13 cellular contexts compared by ENCODE assay signal in the genomic region with DNA sequence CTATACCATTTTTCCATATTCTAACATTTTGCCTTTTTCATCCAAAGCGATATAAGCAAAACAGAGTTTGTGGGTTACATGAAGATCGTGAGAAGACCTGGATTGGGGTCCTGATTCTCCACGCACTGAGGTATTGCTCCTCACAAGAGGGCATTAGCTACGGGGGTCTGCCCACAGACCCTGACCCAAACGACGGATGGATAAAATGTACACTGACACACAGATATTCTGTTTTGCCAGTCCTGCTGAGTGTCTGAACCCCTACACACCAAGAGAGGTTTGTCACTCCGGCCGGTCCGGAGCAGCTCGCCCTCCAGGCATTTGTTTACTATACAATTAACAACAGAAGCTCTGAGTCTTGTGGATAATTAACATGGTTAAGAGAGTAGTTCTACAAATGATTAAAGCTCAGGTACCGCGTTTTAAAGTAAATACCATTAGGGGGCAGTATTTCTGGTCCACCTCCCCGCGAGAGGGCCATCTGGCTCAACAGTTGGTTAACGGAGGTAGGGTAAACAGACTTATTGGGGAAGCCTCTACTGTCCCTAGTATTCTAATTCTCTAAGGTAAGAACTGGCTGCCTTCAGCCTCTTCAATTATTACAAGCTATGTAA. TPM values are rescaled to one million over a fixed set of nuclear protein-coding genes. Genes with fewer than 3 reads are reported as not detected.
DNase-seq lines count a peak whose midpoint lies in the region; ATAC-seq, FAIRE-seq and TF ChIP-seq lines count a peak whose summit lies in the region.
"Had no signal": no experiment of that assay in that cellular context is flagged by ENCODE, and none has a peak within 500 bp of the region (broad histone marks: within the 10 kb centered on the region; RNA-seq: fewer than 3 reads in every experiment).

No MANE protein-coding gene starts in this region.

- TF ChIP-seq POLR2A in H54 (IDR thresholded peaks at IDR 0.05; ENCODE audit: low read depth, low read length), result no peak

- H3K4me3 Mint-ChIP-seq in Calu3 (ENCODE audit: low read depth, unreplicated experiment), result no peak overlapping the region
- no peak overlapping the region for H3K4me3 Mint-ChIP-seq in activated T-helper 1 cell treated with anti-CD3 and anti-CD28 coated beads, Interleukin-12 subunit alpha, Interleukin-12 subunit beta, Interleukin-2, Interleukin-4 antibody, amounts not matched to agents 30 ng/mL and 10 ng/mL and 1 ng/mL, durations not matched to agents 14 hours and 24 hours and 36 hours
- H3K4me3 Mint-ChIP-seq: activated naive CD8-positive, alpha-beta T cell treated with anti-CD3 and anti-CD28 coated beads, Interleukin-2, amount 10 ng/mL, durations not matched to agents 7 days and 5 days; naive thymus-derived CD4-positive, alpha-beta T cell; T-helper 2 cell treated with Interferon-gamma antibody and Interleukin-4, amounts not matched to agents 5 μg/mL and 100 μg/mL, for 36 hours had no signal

- CTCF ChIA-PET in Calu3 (lab: Charles Lee), result interaction anchor here (0.6 to 1.7 kb wide), 8 partner anchors 8 to 98 kb away, joined by 3 to 17 read pairs (median 4); no protein-coding TSS in a partner anchor

- ATAC-seq in GM21528 (IDR thresholded peaks at IDR 0.05; ENCODE audit: low FRiP score, unreplicated experiment) (peak; percentile 63), HG02981 (IDR thresholded peaks at IDR 0.05; ENCODE audit: unreplicated experiment) (no peak)
- ATAC-seq: naive thymus-derived CD4-positive, alpha-beta T cell had no signal

- no peak for FAIRE-seq in H54 (lab: Jason Lieb, UNC)
- FAIRE-seq: frontal cortex had no signal

- H3K9me3 Mint-ChIP-seq in Calu3 (ENCODE audit: low read depth, unreplicated experiment), result no peaks in the 10 kb centered on the region
- no peaks in the 10 kb centered on the region for H3K9me3 Mint-ChIP-seq in activated T-helper 1 cell treated with anti-CD3 and anti-CD28 coated beads, Interleukin-12 subunit alpha, Interleukin-12 subunit beta, Interleukin-2, Interleukin-4 antibody, amounts not matched to agents 30 ng/mL and 10 ng/mL and 1 ng/mL, durations not matched to agents 14 hours and 24 hours and 36 hours
- H3K9me3 Mint-ChIP-seq: activated naive CD8-positive, alpha-beta T cell treated with anti-CD3 and anti-CD28 coated beads, Interleukin-2, amount 10 ng/mL, durations not matched to agents 7 days and 5 days; naive thymus-derived CD4-positive, alpha-beta T cell; T-helper 2 cell treated with Interferon-gamma antibody and Interleukin-4, amounts not matched to agents 5 μg/mL and 100 μg/mL, for 36 hours had no signal

- H3K27me3 Mint-ChIP-seq in Calu3 (ENCODE audit: unreplicated experiment), result no peaks in the 10 kb centered on the region
- H3K27me3 Mint-ChIP-seq in activated T-helper 1 cell treated with anti-CD3 and anti-CD28 coated beads, Interleukin-12 subunit alpha, Interleukin-12 subunit beta, Interleukin-2, Interleukin-4 antibody, amounts not matched to agents 30 ng/mL and 10 ng/mL and 1 ng/mL, durations not matched to agents 14 hours and 24 hours and 36 hours (ENCODE audit: insufficient read depth), result no peaks in the 10 kb centered on the region
- H3K27me3 Mint-ChIP-seq: activated naive CD8-positive, alpha-beta T cell treated with anti-CD3 and anti-CD28 coated beads, Interleukin-2, amount 10 ng/mL, durations not matched to agents 7 days and 5 days had no signal

- intact Hi-C loops in Calu3 (cut with micrococcal nuclease; ENCODE audit: unreplicated experiment), result loop anchor here (2.0 kb wide), 3 partner anchors 45 to 111 kb away; no protein-coding TSS in a partner anchor
- intact Hi-C loops in activated T-helper 1 cell treated with anti-CD3 and anti-CD28 coated beads, Interleukin-12 subunit alpha, Interleukin-12 subunit beta, Interleukin-2, Interleukin-4 antibody, amounts not matched to agents 30 ng/mL and 10 ng/mL and 1 ng/mL, durations not matched to agents 14 hours and 24 hours and 36 hours (cut with micrococcal nuclease), result loop anchor here (2.0 kb wide), 1 partner anchor 89 kb away; no protein-coding TSS in a partner anchor

- H3K4me1 Mint-ChIP-seq in Calu3 (ENCODE audit: low read depth, unreplicated experiment), result peaks cover 38% of the 10 kb centered on the region
- H3K4me1 Mint-ChIP-seq in activated T-helper 1 cell treated with anti-CD3 and anti-CD28 coated beads, Interleukin-12 subunit alpha, Interleukin-12 subunit beta, Interleukin-2, Interleukin-4 antibody, amounts not matched to agents 30 ng/mL and 10 ng/mL and 1 ng/mL, durations not matched to agents 14 hours and 24 hours and 36 hours (ENCODE audit: low read depth), result no peaks in the 10 kb centered on the region

- DNase-seq in Calu3 (peak; percentile 36), SK-MEL-5 (ENCODE audit: low read depth, low spot score) (peak; percentile 20), kidney tubule cell (ENCODE audit: low spot score) (peak; percentile 68), H54 (ENCODE audit: insufficient read length, low spot score) (no peak), OCI-M1 (lab: John Stamatoyannopoulos, UW) (no peak)
- no peak for DNase-seq in activated T-helper 1 cell treated with anti-CD3 and anti-CD28 coated beads, Interleukin-12 subunit alpha, Interleukin-12 subunit beta, Interleukin-2, Interleukin-4 antibody, amounts not matched to agents 30 ng/mL and 10 ng/mL and 1 ng/mL, durations not matched to agents 14 hours and 24 hours and 36 hours (ENCODE audit: low spot score)
- DNase-seq: activated naive CD8-positive, alpha-beta T cell treated with anti-CD3 and anti-CD28 coated beads, Interleukin-2, amount 10 ng/mL, durations not matched to agents 7 days and 5 days; naive thymus-derived CD4-positive, alpha-beta T cell; NCI-H1436 treated with DMSO at 0.1 percent for 48 hours had no signal

- H3K36me3 Mint-ChIP-seq in Calu3 (ENCODE audit: insufficient read depth, unreplicated experiment), result no peaks in the 10 kb centered on the region
- H3K36me3 Mint-ChIP-seq in activated T-helper 1 cell treated with anti-CD3 and anti-CD28 coated beads, Interleukin-12 subunit alpha, Interleukin-12 subunit beta, Interleukin-2, Interleukin-4 antibody, amounts not matched to agents 30 ng/mL and 10 ng/mL and 1 ng/mL, durations not matched to agents 14 hours and 24 hours and 36 hours (ENCODE audit: low read depth), result no peaks in the 10 kb centered on the region
- H3K36me3 Mint-ChIP-seq: activated naive CD8-positive, alpha-beta T cell treated with anti-CD3 and anti-CD28 coated beads, Interleukin-2, amount 10 ng/mL, durations not matched to agents 7 days and 5 days; naive thymus-derived CD4-positive, alpha-beta T cell had no signal

- no peak overlapping the region for H3K27ac Mint-ChIP-seq in Calu3 (ENCODE audit: unreplicated experiment)
- H3K27ac Mint-ChIP-seq in activated T-helper 1 cell treated with anti-CD3 and anti-CD28 coated beads, Interleukin-12 subunit alpha, Interleukin-12 subunit beta, Interleukin-2, Interleukin-4 antibody, amounts not matched to agents 30 ng/mL and 10 ng/mL and 1 ng/mL, durations not matched to agents 14 hours and 24 hours and 36 hours, result no peak overlapping the region
- H3K27ac Mint-ChIP-seq: activated naive CD8-positive, alpha-beta T cell treated with anti-CD3 and anti-CD28 coated beads, Interleukin-2, amount 10 ng/mL, durations not matched to agents 7 days and 5 days; naive thymus-derived CD4-positive, alpha-beta T cell; T-helper 2 cell treated with Interferon-gamma antibody and Interleukin-4, amounts not matched to agents 5 μg/mL and 100 μg/mL, for 36 hours had no signal

- TF ChIP-seq CTCF in Calu3 (IDR thresholded peaks at IDR 0.05; ENCODE audit: unreplicated experiment), result peak; percentile 65

- no TSS peak for BruUV-seq in Calu3 (replicated peaks; lab: Mats Ljungman, UMichigan)

- in situ Hi-C loops in SK-MEL-5 (cut with HindIII; ENCODE audit: low pct_unique_long_range_greater_than_20kb, low sequenced_read_pairs), result no loop called here

RNA-seq across cellular contexts. Expression of a gene that starts 28.4 kb away (rescaled TPM):
- total RNA-seq in Calu3 (2022), result not detected in 2 replicates
- not detected in 2 replicates for total RNA-seq in SK-MEL-5 (2014; rRNA removed; shearing (Covaris generic))
- not detected in 2 replicates for polyA plus RNA-seq in SK-MEL-5 (2015; cell fraction: cytosol; rRNA removed)
- not detected in 2 replicates for polyA plus RNA-seq in SK-MEL-5 (2015; cell fraction: nucleus; rRNA removed)
- total RNA-seq in activated T-helper 1 cell treated with anti-CD3 and anti-CD28 coated beads, Interleukin-12 subunit alpha, Interleukin-12 subunit beta, Interleukin-2, Interleukin-4 antibody, amounts not matched to agents 30 ng/mL and 10 ng/mL and 1 ng/mL, durations not matched to agents 14 hours and 24 hours and 36 hours, result not detected in 2 replicates
- total RNA-seq: activated naive CD8-positive, alpha-beta T cell treated with anti-CD3 and anti-CD28 coated beads, Interleukin-2, amount 10 ng/mL, durations not matched to agents 7 days and 5 days; frontal cortex; naive thymus-derived CD4-positive, alpha-beta T cell had no signal
- polyA plus RNA-seq: naive thymus-derived CD4-positive, alpha-beta T cell had no signal

RNA-seq across cellular contexts. Expression of a gene that starts 39.5 kb away (rescaled TPM):
- 25.4 and 39.9 TPM in 2 replicates for total RNA-seq in Calu3 (2022)
- total RNA-seq in SK-MEL-5 (2014; rRNA removed; shearing (Covaris generic)), result 0.96 and 2.7 TPM in 2 replicates
- 2.0 and 2.6 TPM in 2 replicates for polyA plus RNA-seq in SK-MEL-5 (2015; cell fraction: cytosol; rRNA removed)
- polyA plus RNA-seq in SK-MEL-5 (2015; cell fraction: nucleus; rRNA removed), result 4.9 and 5.6 TPM in 2 replicates
- 1.2 and 3.2 TPM in 2 replicates for total RNA-seq in activated T-helper 1 cell treated with anti-CD3 and anti-CD28 coated beads, Interleukin-12 subunit alpha, Interleukin-12 subunit beta, Interleukin-2, Interleukin-4 antibody, amounts not matched to agents 30 ng/mL and 10 ng/mL and 1 ng/mL, durations not matched to agents 14 hours and 24 hours and 36 hours
- total RNA-seq: activated naive CD8-positive, alpha-beta T cell treated with anti-CD3 and anti-CD28 coated beads, Interleukin-2, amount 10 ng/mL, durations not matched to agents 7 days and 5 days; frontal cortex had no signal
- polyA plus RNA-seq: naive thymus-derived CD4-positive, alpha-beta T cell had no signal

RNA-seq across cellular contexts. Expression of a gene that starts 46.0 kb away (rescaled TPM):
- not detected in 2 replicates for total RNA-seq in Calu3 (2022)
- total RNA-seq in SK-MEL-5 (2014; rRNA removed; shearing (Covaris generic)), result not detected in 2 replicates
- not detected in 2 replicates for polyA plus RNA-seq in SK-MEL-5 (2015; cell fraction: cytosol; rRNA removed)
- not detected in 2 replicates for polyA plus RNA-seq in SK-MEL-5 (2015; cell fraction: nucleus; rRNA removed)
- not detected in 2 replicates for total RNA-seq in activated T-helper 1 cell treated with anti-CD3 and anti-CD28 coated beads, Interleukin-12 subunit alpha, Interleukin-12 subunit beta, Interleukin-2, Interleukin-4 antibody, amounts not matched to agents 30 ng/mL and 10 ng/mL and 1 ng/mL, durations not matched to agents 14 hours and 24 hours and 36 hours
- total RNA-seq: activated naive CD8-positive, alpha-beta T cell treated with anti-CD3 and anti-CD28 coated beads, Interleukin-2, amount 10 ng/mL, durations not matched to agents 7 days and 5 days; frontal cortex; naive thymus-derived CD4-positive, alpha-beta T cell had no signal
- polyA plus RNA-seq: naive thymus-derived CD4-positive, alpha-beta T cell had no signal

RNA-seq across cellular contexts. Expression of a gene that starts 49.6 kb away (rescaled TPM):
- total RNA-seq in Calu3 (2022), result not detected in 2 replicates
- total RNA-seq in SK-MEL-5 (2014; rRNA removed; shearing (Covaris generic)), result not detected in 2 replicates
- polyA plus RNA-seq in SK-MEL-5 (2015; cell fraction: cytosol; rRNA removed), result not detected in 2 replicates
- not detected in 2 replicates for polyA plus RNA-seq in SK-MEL-5 (2015; cell fraction: nucleus; rRNA removed)
- total RNA-seq in activated T-helper 1 cell treated with anti-CD3 and anti-CD28 coated beads, Interleukin-12 subunit alpha, Interleukin-12 subunit beta, Interleukin-2, Interleukin-4 antibody, amounts not matched to agents 30 ng/mL and 10 ng/mL and 1 ng/mL, durations not matched to agents 14 hours and 24 hours and 36 hours, result not detected in 2 replicates
- total RNA-seq: activated naive CD8-positive, alpha-beta T cell treated with anti-CD3 and anti-CD28 coated beads, Interleukin-2, amount 10 ng/mL, durations not matched to agents 7 days and 5 days; frontal cortex; naive thymus-derived CD4-positive, alpha-beta T cell had no signal
- polyA plus RNA-seq: naive thymus-derived CD4-positive, alpha-beta T cell had no signal

RNA-seq across cellular contexts. Expression of a gene that starts 56.3 kb away (rescaled TPM):
- total RNA-seq in Calu3 (2022), result 63.8 and 82.4 TPM in 2 replicates
- total RNA-seq in SK-MEL-5 (2014; rRNA removed; shearing (Covaris generic)), result 1.4 and 1.6 TPM in 2 replicates
- 1.0 and 1.4 TPM in 2 replicates for polyA plus RNA-seq in SK-MEL-5 (2015; cell fraction: cytosol; rRNA removed)
- polyA plus RNA-seq in SK-MEL-5 (2015; cell fraction: nucleus; rRNA removed), result 2.5 and 6.4 TPM in 2 replicates
- not detected in 2 replicates for total RNA-seq in activated T-helper 1 cell treated with anti-CD3 and anti-CD28 coated beads, Interleukin-12 subunit alpha, Interleukin-12 subunit beta, Interleukin-2, Interleukin-4 antibody, amounts not matched to agents 30 ng/mL and 10 ng/mL and 1 ng/mL, durations not matched to agents 14 hours and 24 hours and 36 hours
- total RNA-seq: activated naive CD8-positive, alpha-beta T cell treated with anti-CD3 and anti-CD28 coated beads, Interleukin-2, amount 10 ng/mL, durations not matched to agents 7 days and 5 days; naive thymus-derived CD4-positive, alpha-beta T cell had no signal
- polyA plus RNA-seq: naive thymus-derived CD4-positive, alpha-beta T cell had no signal

Comparison
In these comparisons a context has a peak if more than half of its experiments do, and no peak if none do; other contexts are left out.
1. DNase-seq: peak in Calu3 (single experiment), SK-MEL-5 (single experiment) and kidney tubule cell (single experiment); none in activated T-helper 1 cell treated with anti-CD3 and anti-CD28 coated beads, Interleukin-12 subunit alpha, Interleukin-12 subunit beta, Interleukin-2, Interleukin-4 antibody, amounts not matched to agents 30 ng/mL and 10 ng/mL and 1 ng/mL, durations not matched to agents 14 hours and 24 hours and 36 hours (single experiment), H54 (single experiment) and OCI-M1 (single experiment).